In genomic region chr12:7907009-7907408, GRCh38 we compare ENCODE assay signal across 9 cellular contexts. TPM values are rescaled to one million over a fixed set of nuclear protein-coding genes. Genes with fewer than 3 reads are reported as not detected.
A peak's percentile ranks its signal among the peaks of the same experiment; 100 is the strongest.
DNase-seq lines count a peak whose midpoint lies in the region; ATAC-seq and TF ChIP-seq lines count a peak whose summit lies in the region.
"Had no signal": no experiment of that assay in that cellular context is flagged by ENCODE, and none has a peak within 500 bp of the region (broad histone marks: within the 10 kb centered on the region; RNA-seq: fewer than 3 reads in every experiment).

No MANE protein-coding gene starts in this region.

- in situ Hi-C loops in SK-MEL-5 (cut with HindIII; ENCODE audit: low pct_unique_long_range_greater_than_20kb, low sequenced_read_pairs), result no loop called here

- no peaks in the 10 kb centered on the region for H3K27me3 ChIP-seq in BJ (ENCODE audit: control insufficient read depth, insufficient read depth, low read length)

- no peak for ATAC-seq in GM21360 (IDR thresholded peaks at IDR 0.05; ENCODE audit: unreplicated experiment)
- ATAC-seq in GM19395 (IDR thresholded peaks at IDR 0.05; ENCODE audit: unreplicated experiment), result no peak
- no peak for ATAC-seq in HG02798 (IDR thresholded peaks at IDR 0.05; ENCODE audit: poor library complexity, unreplicated experiment)

- H3K9me3 Mint-ChIP-seq in mesothelial cell of epicardium, result no peaks in the 10 kb centered on the region

- H3K27ac Mint-ChIP-seq in mesothelial cell of epicardium, result no peak overlapping the region

- H3K4me1 ChIP-seq in HEK293 (ENCODE audit: control insufficient read depth, insufficient read depth, low read length), result peaks cover 12% of the 10 kb centered on the region

- H3K4me3 Mint-ChIP-seq in mesothelial cell of epicardium, result no peak overlapping the region

- H3K27me3 Mint-ChIP-seq in mesothelial cell of epicardium (ENCODE audit: low read depth), result no peaks in the 10 kb centered on the region

- H3K36me3 Mint-ChIP-seq in mesothelial cell of epicardium, result no peaks in the 10 kb centered on the region

- no peak overlapping the region for H3K27ac ChIP-seq in HEK293 (ENCODE audit: extremely low read depth, low read depth, low read length)

- H3K4me1 Mint-ChIP-seq in mesothelial cell of epicardium, result peaks cover 16% of the 10 kb centered on the region

- no peaks in the 10 kb centered on the region for H3K9me3 ChIP-seq in HEK293 (ENCODE audit: control insufficient read depth, insufficient read depth, low read depth, low read length)

- H3K4me3 ChIP-seq in BJ (ENCODE audit: low read depth, low read length) (no peak overlapping the region), HEK293 (ENCODE audit: low read depth, low read length) (no peak overlapping the region)
- H3K4me3 ChIP-seq: lung had no signal

- no peak for DNase-seq in BJ (ENCODE audit: low read depth)
- DNase-seq in SK-MEL-5 (ENCODE audit: low read depth, low spot score), result peak; percentile 83
- DNase-seq in hepatic stellate cell (ENCODE audit: low spot score), result peak; percentile 72
- no peak for DNase-seq in mesothelial cell of epicardium (ENCODE audit: low spot score in 2 of 2, unreplicated experiment in 2 of 2)

- TF ChIP-seq CTCF in BJ (IDR thresholded peaks at IDR 0.05; ENCODE audit: insufficient read depth, low read depth, low read length) (peak; percentile 36), HEK293 (tag by site-specific recombination; IDR thresholded peaks at IDR 0.05) (peak; percentile 73; the same call in 1 of the 2 replicates), mesothelial cell of epicardium (IDR thresholded peaks at IDR 0.05; ENCODE audit: unreplicated experiment) (no peak)

- no peaks in the 10 kb centered on the region for H3K36me3 ChIP-seq in BJ (ENCODE audit: control insufficient read depth, insufficient read depth, low read length)
- H3K36me3 ChIP-seq in HEK293 (ENCODE audit: control insufficient read depth in 2 of 2, insufficient read depth in 1 of 2, low read length in 2 of 2), result no peaks in the 10 kb centered on the region

- POLR2A ChIA-PET in BJ (lab: Charles Lee) (no interaction called here), HEK293 (lab: Yijun Ruan, JAX) (interaction anchor here (1.8 kb wide), 1 partner anchor 27 kb away, joined by 12 read pairs; no protein-coding TSS in a partner anchor)

- CTCF ChIA-PET in BJ (lab: Yijun Ruan, JAX) (interaction anchor here (1.6 to 1.7 kb wide), 2 partner anchors 44 to 53 kb away, joined by 4 read pairs; no protein-coding TSS in a partner anchor), HEK293 (lab: Yijun Ruan, JAX) (interaction anchor here (0.6 to 2.0 kb wide), 11 partner anchors 13 to 629 kb away, joined by 3 to 8 read pairs (median 3); no protein-coding TSS in a partner anchor)

TF ChIP-seq in HEK293, 187 proteins besides CTCF, POLR2A, EP300 and RAD21 (continues in another document):
- TF ChIP-seq ZNF837 (tag by site-specific recombination; IDR thresholded peaks at IDR 0.05) (no peak), ZNF266 (tag by site-specific recombination; IDR thresholded peaks at IDR 0.05; ENCODE audit: low read depth) (peak; percentile 85; the same call in 1 of the 2 replicates), ZNF449 (tag by site-specific recombination; IDR thresholded peaks at IDR 0.05) (no peak), ZNF473 (tag by site-specific recombination; IDR thresholded peaks at IDR 0.05) (no peak), ZBTB6 (tag by site-specific recombination; IDR thresholded peaks at IDR 0.05) (no peak), ZNF350 (tag by site-specific recombination; IDR thresholded peaks at IDR 0.05) (no peak), ZNF155 (tag by site-specific recombination; IDR thresholded peaks at IDR 0.05) (no peak), KLF1 (tag by site-specific recombination; IDR thresholded peaks at IDR 0.05) (no peak), ZBTB21 (tag by site-specific recombination; IDR thresholded peaks at IDR 0.05) (no peak), ZBTB11 (tag by site-specific recombination; conservative IDR thresholded peaks at IDR 0.05; ENCODE audit: low read depth) (no peak), ZNF610 (tag by site-specific recombination; IDR thresholded peaks at IDR 0.05; ENCODE audit: borderline replicate concordance) (no peak), PRDM10 (tag by site-specific recombination; IDR thresholded peaks at IDR 0.05) (peak; percentile 88)

RNA-seq across cellular contexts. Expression of gene SLC2A3, which starts 29.0 kb away (rescaled TPM):
- 40.1 and 57.3 TPM in 2 replicates for polyA plus RNA-seq in BJ (2011; rRNA removed)
- polyA minus RNA-seq in BJ (2011; rRNA and poly(A)+ RNA removed), result 73.1 and 83.9 TPM in 2 replicates
- 73.6 and 86.9 TPM in 2 replicates for total RNA-seq in SK-MEL-5 (2014; rRNA removed; shearing (Covaris generic))
- polyA plus RNA-seq in SK-MEL-5 (2015; cell fraction: cytosol; rRNA removed), result 58.8 and 67.0 TPM in 2 replicates
- 76.1 and 128 TPM in 2 replicates for polyA plus RNA-seq in SK-MEL-5 (2015; cell fraction: nucleus; rRNA removed)
- 170 to 186 TPM (median 186 TPM) in 3 replicates for total RNA-seq in mesothelial cell of epicardium

RNA-seq across cellular contexts. Expression of gene SLC2A14, which starts 34.3 kb away (rescaled TPM):
- not detected in 2 replicates for polyA plus RNA-seq in BJ (2011; rRNA removed)
- not detected in 2 replicates for polyA minus RNA-seq in BJ (2011; rRNA and poly(A)+ RNA removed)
- total RNA-seq in SK-MEL-5 (2014; rRNA removed; shearing (Covaris generic)), result not detected in 2 replicates
- not detected in 2 replicates for polyA plus RNA-seq in SK-MEL-5 (2015; cell fraction: cytosol; rRNA removed)
- polyA plus RNA-seq in SK-MEL-5 (2015; cell fraction: nucleus; rRNA removed), result not detected in 2 replicates
- 4.7 to 5.1 TPM (median 4.9 TPM) in 3 replicates for total RNA-seq in mesothelial cell of epicardium

Comparison
In these comparisons a context has a peak if more than half of its experiments do, and no peak if none do; other contexts are left out.
1. DNase-seq: peak in SK-MEL-5 (single experiment) and hepatic stellate cell (single experiment); none in BJ (single experiment) and mesothelial cell of epicardium (0 of 2).